8 cellular contexts compared by ENCODE assay signal in the genomic region with DNA sequence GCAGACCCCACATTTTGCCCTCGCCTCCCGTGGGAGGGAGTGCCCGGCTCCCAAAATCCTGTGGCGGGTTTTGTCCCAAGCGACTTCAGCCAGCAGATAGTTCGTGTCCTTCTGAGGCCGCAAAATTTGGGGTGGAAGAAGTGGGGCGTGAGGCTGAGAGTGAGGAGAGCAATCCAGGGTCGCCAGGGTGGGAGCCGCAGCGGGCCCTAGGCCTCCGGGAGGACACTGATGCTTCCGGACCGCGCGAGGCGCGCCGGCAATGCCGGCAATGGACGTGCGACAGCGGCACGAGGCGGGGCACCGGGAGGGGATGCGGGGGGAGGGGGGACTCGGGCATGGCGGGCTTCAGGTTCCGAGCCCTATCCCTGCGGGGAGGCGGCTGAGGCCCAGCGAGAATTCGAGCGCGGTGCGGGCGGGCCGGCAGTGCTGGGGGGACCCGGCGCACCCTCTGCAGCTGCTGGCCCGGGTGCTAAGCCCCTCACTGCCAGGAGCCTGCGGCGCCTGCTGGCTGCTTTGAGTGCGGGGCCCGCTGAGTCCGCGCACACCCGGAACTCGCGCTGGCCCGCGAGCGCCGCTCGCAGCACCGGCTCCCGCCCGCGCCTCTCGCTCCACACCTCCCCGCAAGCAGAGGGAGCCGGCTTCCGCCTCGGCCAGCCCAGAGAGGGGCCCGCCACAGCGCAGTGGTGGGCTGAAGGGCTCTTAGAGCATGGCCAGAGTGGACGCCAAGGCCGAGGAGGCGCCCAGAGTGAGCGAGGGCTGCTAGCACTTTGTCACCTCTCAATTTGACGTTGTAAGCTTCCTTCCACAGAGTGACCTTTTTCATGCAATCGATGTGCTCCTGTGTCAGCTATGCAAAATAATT.
DNase-seq lines count a peak whose midpoint lies in the region; ATAC-seq and TF ChIP-seq lines count a peak whose summit lies in the region.

No MANE protein-coding gene starts in this region.

- H3K9me3 ChIP-seq in neural cell (ENCODE audit: low read length), result no peaks in the 10 kb centered on the region

- no peaks in the 10 kb centered on the region for H3K36me3 ChIP-seq in neural cell (ENCODE audit: insufficient read depth, low read length)

- peak; percentile 51 for DNase-seq in COLO668 (lab: John Stamatoyannopoulos, UW; ENCODE audit: unreplicated experiment)
- DNase-seq in RPMI8226, result peak; percentile 45
- peak; percentile 93 for DNase-seq in activated effector memory CD4-positive, alpha-beta T cell treated with anti-CD3 and anti-CD28 coated beads, Interleukin-2, amount 50 U/mL, for 16 hours
- DNase-seq in foreskin fibroblast, result peak; percentile 52 to 90
- DNase-seq in stimulated activated naive CD8-positive, alpha-beta T cell treated with anti-CD3 and anti-CD28 coated beads, Interleukin-15, amount 100 ng/mL, for 72 hours, result peak; percentile 76 to 77

- TF ChIP-seq RAD21 in neural cell (conservative IDR thresholded peaks at IDR 0.05), result peak; percentile 84

- H3K4me3 Mint-ChIP-seq in stimulated activated naive CD8-positive, alpha-beta T cell treated with anti-CD3 and anti-CD28 coated beads, Interleukin-15, amount 100 ng/mL, for 72 hours, result peak overlapping the region; percentile 95 to 98

- peak overlapping the region; percentile 86 for H3K4me2 ChIP-seq in neural cell (ENCODE audit: low read length)

- no peaks in the 10 kb centered on the region for H3K27me3 ChIP-seq in neural cell (ENCODE audit: insufficient read depth, low read depth, low read length)

- H3K4me1 Mint-ChIP-seq in stimulated activated naive CD8-positive, alpha-beta T cell treated with anti-CD3 and anti-CD28 coated beads, Interleukin-15, amount 100 ng/mL, for 72 hours, result peaks cover 15% of the 10 kb centered on the region

- H2AFZ ChIP-seq in neural cell (ENCODE audit: low read depth, low read length), result peak overlapping the region; percentile 60

- H3K9me2 ChIP-seq in neural cell (ENCODE audit: insufficient read depth, low read length), result no peaks in the 10 kb centered on the region

- peak overlapping the region; percentile 52 to 76 for H3K4me3 ChIP-seq in foreskin fibroblast (ENCODE audit: low read depth in 1 of 2, low read length in 2 of 2)
- peak overlapping the region; percentile 74 for H3K4me3 ChIP-seq in neural cell (ENCODE audit: low read length)

- TF ChIP-seq CTCF in foreskin fibroblast (IDR thresholded peaks at IDR 0.05; ENCODE audit: low read depth, low read length), result no peak
- peak; percentile 98 for TF ChIP-seq CTCF in neural cell (IDR thresholded peaks at IDR 0.05; ENCODE audit: poor library complexity, severe bottlenecking)

- ATAC-seq in GM19455 (IDR thresholded peaks at IDR 0.05; ENCODE audit: unreplicated experiment), result peak; percentile 88
- peak; percentile 17 for ATAC-seq in HG03558 (IDR thresholded peaks at IDR 0.05; ENCODE audit: extremely low read depth, unreplicated experiment)
- ATAC-seq in stimulated activated naive CD8-positive, alpha-beta T cell treated with anti-CD3 and anti-CD28 coated beads, Interleukin-15, amount 100 ng/mL, for 72 hours, result peak; percentile 87

- H4K20me1 ChIP-seq in neural cell (ENCODE audit: insufficient read depth), result no peaks in the 10 kb centered on the region

- H3K27ac Mint-ChIP-seq in stimulated activated naive CD8-positive, alpha-beta T cell treated with anti-CD3 and anti-CD28 coated beads, Interleukin-15, amount 100 ng/mL, for 72 hours, result peak overlapping the region; percentile 97

- peak overlapping the region; percentile 74 for H3K9ac ChIP-seq in neural cell (ENCODE audit: low read length)

- H3K27me3 Mint-ChIP-seq in stimulated activated naive CD8-positive, alpha-beta T cell treated with anti-CD3 and anti-CD28 coated beads, Interleukin-15, amount 100 ng/mL, for 72 hours, result peaks cover 31% of the 10 kb centered on the region

- TF ChIP-seq EP300 in neural cell (conservative IDR thresholded peaks at IDR 0.05; ENCODE audit: poor library complexity, severe bottlenecking), result no peak

- peak overlapping the region; percentile 64 for H3K27ac ChIP-seq in neural cell (ENCODE audit: low read length)

- H3K79me2 ChIP-seq in neural cell (replicated peaks; ENCODE audit: insufficient read depth, low read length), result no peaks in the 10 kb centered on the region

- no peaks in the 10 kb centered on the region for H3K9me3 Mint-ChIP-seq in stimulated activated naive CD8-positive, alpha-beta T cell treated with anti-CD3 and anti-CD28 coated beads, Interleukin-15, amount 100 ng/mL, for 72 hours

- H3F3A ChIP-seq in neural cell (ENCODE audit: insufficient read depth, low read length, poor library complexity, severe bottlenecking), result no peaks in the 10 kb centered on the region

TF ChIP-seq in neural cell, 6 proteins besides CTCF, POLR2A, EP300 and RAD21:
- TF ChIP-seq TAF1 (IDR thresholded peaks at IDR 0.05; ENCODE audit: low read depth), result no peak
- peak; percentile 67 for TF ChIP-seq MXI1 (conservative IDR thresholded peaks at IDR 0.05; ENCODE audit: poor library complexity, severe bottlenecking)
- peak; percentile 39 for TF ChIP-seq POLR2AphosphoS5 (IDR thresholded peaks at IDR 0.05)
- TF ChIP-seq, protein P1, sequence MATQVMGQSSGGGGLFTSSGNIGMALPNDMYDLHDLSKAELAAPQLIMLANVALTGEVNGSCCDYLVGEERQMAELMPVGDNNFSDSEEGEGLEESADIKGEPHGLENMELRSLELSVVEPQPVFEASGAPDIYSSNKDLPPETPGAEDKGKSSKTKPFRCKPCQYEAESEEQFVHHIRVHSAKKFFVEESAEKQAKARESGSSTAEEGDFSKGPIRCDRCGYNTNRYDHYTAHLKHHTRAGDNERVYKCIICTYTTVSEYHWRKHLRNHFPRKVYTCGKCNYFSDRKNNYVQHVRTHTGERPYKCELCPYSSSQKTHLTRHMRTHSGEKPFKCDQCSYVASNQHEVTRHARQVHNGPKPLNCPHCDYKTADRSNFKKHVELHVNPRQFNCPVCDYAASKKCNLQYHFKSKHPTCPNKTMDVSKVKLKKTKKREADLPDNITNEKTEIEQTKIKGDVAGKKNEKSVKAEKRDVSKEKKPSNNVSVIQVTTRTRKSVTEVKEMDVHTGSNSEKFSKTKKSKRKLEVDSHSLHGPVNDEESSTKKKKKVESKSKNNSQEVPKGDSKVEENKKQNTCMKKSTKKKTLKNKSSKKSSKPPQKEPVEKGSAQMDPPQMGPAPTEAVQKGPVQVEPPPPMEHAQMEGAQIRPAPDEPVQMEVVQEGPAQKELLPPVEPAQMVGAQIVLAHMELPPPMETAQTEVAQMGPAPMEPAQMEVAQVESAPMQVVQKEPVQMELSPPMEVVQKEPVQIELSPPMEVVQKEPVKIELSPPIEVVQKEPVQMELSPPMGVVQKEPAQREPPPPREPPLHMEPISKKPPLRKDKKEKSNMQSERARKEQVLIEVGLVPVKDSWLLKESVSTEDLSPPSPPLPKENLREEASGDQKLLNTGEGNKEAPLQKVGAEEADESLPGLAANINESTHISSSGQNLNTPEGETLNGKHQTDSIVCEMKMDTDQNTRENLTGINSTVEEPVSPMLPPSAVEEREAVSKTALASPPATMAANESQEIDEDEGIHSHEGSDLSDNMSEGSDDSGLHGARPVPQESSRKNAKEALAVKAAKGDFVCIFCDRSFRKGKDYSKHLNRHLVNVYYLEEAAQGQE (IDR thresholded peaks at IDR 0.05; ENCODE audit: borderline replicate concordance), result no peak
- peak; percentile 85 for TF ChIP-seq SMC3 (conservative IDR thresholded peaks at IDR 0.05; ENCODE audit: poor library complexity)

Comparison
In these comparisons a context has a peak if more than half of its experiments do, and no peak if none do; other contexts are left out.
1. Peak in every context shown above with its lines: DNase-seq, ATAC-seq, H3K4me3 ChIP-seq and H3K27ac ChIP-seq.
2. ATAC-seq: peak in every context shown above with its lines; median percentile 88 in GM19455; 87 in stimulated activated naive CD8-positive, alpha-beta T cell treated with anti-CD3 and anti-CD28 coated beads, Interleukin-15, amount 100 ng/mL, for 72 hours; 17 in HG03558.